In genomic region chr22:29385748-29386147, GRCh38 we compare ENCODE assay signal across 10 cellular contexts. TPM values are rescaled to one million over a fixed set of nuclear protein-coding genes. Genes with fewer than 3 reads are reported as not detected.
DNase-seq lines count a peak whose midpoint lies in the region; ATAC-seq and TF ChIP-seq lines count a peak whose summit lies in the region.
"Had no signal": no experiment of that assay in that cellular context is flagged by ENCODE, and none has a peak within 500 bp of the region (broad histone marks: within the 10 kb centered on the region; RNA-seq: fewer than 3 reads in every experiment).

No MANE protein-coding gene starts in this region.

- no peaks in the 10 kb centered on the region for H3K27me3 Mint-ChIP-seq in brain
- H3K27me3 Mint-ChIP-seq in progenitor cell of endocrine pancreas, result no peaks in the 10 kb centered on the region

- H3K4me1 ChIP-seq in foreskin keratinocyte, result peaks cover 9% of the 10 kb centered on the region

- H3K27ac Mint-ChIP-seq in brain, result peak overlapping the region in 4 of 5 experiments; percentile 14 to 77 (median 61)
- peak overlapping the region; percentile 54 for H3K27ac Mint-ChIP-seq in progenitor cell of endocrine pancreas

- TF ChIP-seq CTCF in GM12865 (IDR thresholded peaks at IDR 0.05; ENCODE audit: insufficient read depth, low read depth, low read length, missing control alignments) (no peak), brain (conservative IDR thresholded peaks at IDR 0.05) (no peak), progenitor cell of endocrine pancreas (IDR thresholded peaks at IDR 0.05; ENCODE audit: unreplicated experiment) (no peak), foreskin keratinocyte (conservative IDR thresholded peaks at IDR 0.05) (no peak)

- DNase-seq in GM12865 (ENCODE audit: low read depth) (peak; percentile 68), KBM-7 (peak; percentile 61), progenitor cell of endocrine pancreas (ENCODE audit: low spot score, unreplicated experiment) (no peak), AG08396 (ENCODE audit: low spot score) (no peak), DMS79 (lab: John Stamatoyannopoulos, UW) (no peak), NCI-H1694 (lab: John Stamatoyannopoulos, UW) (no peak), foreskin keratinocyte (no peak)
- DNase-seq: NCI-H446 treated with DMSO at 0.1 percent for 48 hours had no signal

- no peak for ATAC-seq in foreskin keratinocyte

- H3K4me3 Mint-ChIP-seq in brain (peak overlapping the region; percentile 34 to 75 (median 44)), progenitor cell of endocrine pancreas (ENCODE audit: low read depth) (peak overlapping the region; percentile 37)

- H3K9me3 Mint-ChIP-seq in brain (no peaks in the 10 kb centered on the region), progenitor cell of endocrine pancreas (ENCODE audit: low read depth) (no peaks in the 10 kb centered on the region)

- H3K27ac ChIP-seq in foreskin keratinocyte, result no peak overlapping the region

- in situ Hi-C loops in KBM-7 (cut with MboI; ENCODE audit: low pct_unique_long_range_greater_than_20kb, low sequenced_read_pairs), result no loop called here

- no peaks in the 10 kb centered on the region for H3K27me3 ChIP-seq in foreskin keratinocyte

- H3K36me3 Mint-ChIP-seq in brain, result no peaks in the 10 kb centered on the region
- H3K36me3 Mint-ChIP-seq in progenitor cell of endocrine pancreas (ENCODE audit: insufficient read depth), result no peaks in the 10 kb centered on the region

- no peak overlapping the region for H3K4me3 ChIP-seq in GM12865 (ENCODE audit: low read depth, low read length)

- H3K4me1 Mint-ChIP-seq in brain, result peaks cover 31% of the 10 kb centered on the region
- peaks cover 52% of the 10 kb centered on the region for H3K4me1 Mint-ChIP-seq in progenitor cell of endocrine pancreas (ENCODE audit: low read depth)

RNA-seq across cellular contexts. Expression of gene AP1B1, which starts 2.6 kb away (rescaled TPM):
- polyA plus RNA-seq in brain (ENCODE audit: insufficient read depth, low read depth, low replicate concordance) (92.7 TPM), foreskin keratinocyte (53.7 and 56.1 TPM in 2 replicates)
- total RNA-seq in progenitor cell of endocrine pancreas (59.6 and 60.3 TPM in 2 replicates), foreskin keratinocyte (78.0 and 80.3 TPM in 2 replicates)

RNA-seq across cellular contexts. Expression of gene RFPL1, which starts 52.6 kb away (rescaled TPM):
- polyA plus RNA-seq in brain (ENCODE audit: insufficient read depth, low read depth, low replicate concordance) (not detected), foreskin keratinocyte (not detected in 2 replicates)
- total RNA-seq in progenitor cell of endocrine pancreas (0.22 TPM in 1 of 2 replicates, not detected in the other), foreskin keratinocyte (not detected in 2 replicates)
- total RNA-seq: epithelial cell of proximal tubule had no signal

Comparison
In these comparisons a context has a peak if more than half of its experiments do, and no peak if none do; other contexts are left out.
1. DNase-seq: peak in GM12865 (single experiment) and KBM-7 (single experiment); none in progenitor cell of endocrine pancreas (single experiment), AG08396 (single experiment), DMS79 (single experiment), NCI-H1694 (single experiment) and foreskin keratinocyte (0 of 2).